In the genomic region with DNA sequence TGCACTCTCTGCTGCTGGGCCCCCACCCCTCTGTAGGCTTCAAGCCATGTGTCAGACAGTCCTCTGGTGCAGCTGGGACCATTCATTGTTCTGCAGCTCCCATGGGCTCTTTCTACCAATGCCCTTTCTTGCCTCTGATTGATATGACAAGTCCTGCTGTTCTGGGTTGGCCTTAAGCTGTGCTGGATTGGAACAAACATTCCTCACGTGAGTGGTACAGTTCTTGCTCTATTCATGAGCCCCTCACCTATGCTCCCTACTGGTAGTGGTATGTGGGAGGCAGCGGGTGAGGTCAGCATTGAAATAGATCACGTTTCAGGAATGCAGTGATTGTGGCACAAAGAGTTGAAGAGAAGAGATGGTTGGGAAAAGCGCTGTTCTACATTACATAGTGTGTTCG, we compare ENCODE assay signal across 1 cellular context.
TF ChIP-seq lines count a peak whose summit lies in the region.

No MANE protein-coding gene starts in this region.

TF ChIP-seq in HepG2, 621 proteins besides CTCF, POLR2A, EP300 and RAD21 (continued from another document):
- TF ChIP-seq, protein P1, sequence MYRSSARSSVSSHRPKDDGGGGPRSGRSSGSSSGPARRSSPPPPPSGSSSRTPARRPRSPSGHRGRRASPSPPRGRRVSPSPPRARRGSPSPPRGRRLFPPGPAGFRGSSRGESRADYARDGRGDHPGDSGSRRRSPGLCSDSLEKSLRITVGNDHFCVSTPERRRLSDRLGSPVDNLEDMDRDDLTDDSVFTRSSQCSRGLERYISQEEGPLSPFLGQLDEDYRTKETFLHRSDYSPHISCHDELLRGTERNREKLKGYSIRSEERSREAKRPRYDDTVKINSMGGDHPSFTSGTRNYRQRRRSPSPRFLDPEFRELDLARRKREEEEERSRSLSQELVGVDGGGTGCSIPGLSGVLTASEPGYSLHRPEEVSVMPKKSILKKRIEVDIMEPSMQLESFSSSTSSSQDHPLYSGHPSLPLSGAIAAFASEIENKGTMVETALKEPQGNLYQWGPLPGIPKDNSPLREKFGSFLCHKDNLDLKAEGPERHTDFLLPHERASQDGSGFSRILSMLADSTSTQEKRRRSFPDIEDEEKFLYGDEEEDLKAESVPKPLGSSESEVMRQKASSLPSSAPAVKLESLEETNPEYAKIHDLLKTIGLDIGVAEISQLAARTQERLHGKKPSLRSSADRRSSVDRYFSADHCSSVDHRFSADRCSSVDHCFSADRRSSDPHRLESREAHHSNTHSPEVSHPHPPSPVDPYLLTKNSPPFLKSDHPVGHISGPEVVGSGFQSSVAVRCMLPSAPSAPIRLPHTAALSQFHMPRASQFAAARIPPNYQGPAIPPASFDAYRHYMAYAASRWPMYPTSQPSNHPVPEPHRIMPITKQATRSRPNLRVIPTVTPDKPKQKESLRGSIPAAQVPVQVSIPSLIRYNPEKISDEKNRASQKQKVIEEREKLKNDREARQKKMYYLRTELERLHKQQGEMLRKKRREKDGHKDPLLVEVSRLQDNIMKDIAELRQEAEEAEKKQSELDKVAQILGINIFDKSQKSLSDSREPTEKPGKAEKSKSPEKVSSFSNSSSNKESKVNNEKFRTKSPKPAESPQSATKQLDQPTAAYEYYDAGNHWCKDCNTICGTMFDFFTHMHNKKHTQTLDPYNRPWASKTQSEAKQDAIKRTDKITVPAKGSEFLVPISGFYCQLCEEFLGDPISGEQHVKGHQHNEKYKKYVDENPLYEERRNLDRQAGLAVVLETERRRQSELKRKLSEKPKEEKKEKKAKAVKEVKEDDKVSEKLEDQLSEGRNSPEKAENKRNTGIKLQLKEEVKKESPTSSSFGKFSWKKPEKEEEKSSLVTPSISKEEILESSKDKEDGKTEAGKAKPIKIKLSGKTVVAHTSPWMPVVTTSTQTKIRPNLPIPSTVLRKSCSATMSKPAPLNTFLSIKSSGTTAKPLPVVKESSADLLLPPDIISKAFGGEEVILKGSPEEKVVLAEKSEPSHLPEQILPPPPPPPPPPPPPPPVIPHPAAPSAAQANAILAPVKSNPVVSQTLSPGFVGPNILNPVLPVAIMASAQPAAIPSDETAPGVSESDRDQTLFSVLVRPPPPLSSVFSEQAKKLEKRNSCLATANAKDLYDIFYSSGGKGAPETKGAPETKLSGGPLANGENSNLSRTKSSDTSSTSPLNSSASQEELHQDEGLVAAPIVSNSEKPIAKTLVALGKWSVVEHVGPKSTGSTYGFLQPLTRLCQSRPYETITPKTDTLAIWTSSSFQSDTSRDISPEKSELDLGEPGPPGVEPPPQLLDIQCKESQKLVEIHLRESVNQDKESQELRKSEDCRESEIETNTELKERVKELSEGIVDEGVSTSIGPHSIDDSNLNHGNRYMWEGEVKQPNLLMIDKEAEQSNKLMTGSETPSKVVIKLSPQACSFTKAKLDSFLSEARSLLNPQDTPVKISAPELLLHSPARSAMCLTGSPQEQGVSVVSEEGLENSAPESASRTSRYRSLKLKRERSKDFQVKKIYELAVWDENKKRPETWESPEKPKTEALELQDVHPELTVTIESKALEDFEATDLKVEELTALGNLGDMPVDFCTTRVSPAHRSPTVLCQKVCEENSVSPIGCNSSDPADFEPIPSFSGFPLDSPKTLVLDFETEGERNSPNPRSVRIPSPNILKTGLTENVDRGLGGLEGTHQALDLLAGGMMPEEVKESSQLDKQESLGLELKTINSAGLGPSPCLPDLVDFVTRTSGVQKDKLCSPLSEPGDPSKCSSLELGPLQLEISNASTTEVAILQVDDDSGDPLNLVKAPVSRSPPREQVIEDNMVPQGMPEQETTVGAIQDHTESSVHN (CRISPR knock-in tag; IDR thresholded peaks at IDR 0.05): no peak
- no peak for TF ChIP-seq NRL (CRISPR knock-in tag; IDR thresholded peaks at IDR 0.05; ENCODE audit: borderline replicate concordance)
- TF ChIP-seq ZNF766 (CRISPR knock-in tag; IDR thresholded peaks at IDR 0.05; ENCODE audit: borderline replicate concordance): no peak
- TF ChIP-seq ZNF788 (CRISPR knock-in tag; IDR thresholded peaks at IDR 0.05; ENCODE audit: borderline replicate concordance): peak; percentile 29; the same call in 1 of the 2 replicates
TF ChIP-seq in HepG2: peak in this region for 3.
